ENCODE assay signal across 31 cellular contexts in the genomic region with DNA sequence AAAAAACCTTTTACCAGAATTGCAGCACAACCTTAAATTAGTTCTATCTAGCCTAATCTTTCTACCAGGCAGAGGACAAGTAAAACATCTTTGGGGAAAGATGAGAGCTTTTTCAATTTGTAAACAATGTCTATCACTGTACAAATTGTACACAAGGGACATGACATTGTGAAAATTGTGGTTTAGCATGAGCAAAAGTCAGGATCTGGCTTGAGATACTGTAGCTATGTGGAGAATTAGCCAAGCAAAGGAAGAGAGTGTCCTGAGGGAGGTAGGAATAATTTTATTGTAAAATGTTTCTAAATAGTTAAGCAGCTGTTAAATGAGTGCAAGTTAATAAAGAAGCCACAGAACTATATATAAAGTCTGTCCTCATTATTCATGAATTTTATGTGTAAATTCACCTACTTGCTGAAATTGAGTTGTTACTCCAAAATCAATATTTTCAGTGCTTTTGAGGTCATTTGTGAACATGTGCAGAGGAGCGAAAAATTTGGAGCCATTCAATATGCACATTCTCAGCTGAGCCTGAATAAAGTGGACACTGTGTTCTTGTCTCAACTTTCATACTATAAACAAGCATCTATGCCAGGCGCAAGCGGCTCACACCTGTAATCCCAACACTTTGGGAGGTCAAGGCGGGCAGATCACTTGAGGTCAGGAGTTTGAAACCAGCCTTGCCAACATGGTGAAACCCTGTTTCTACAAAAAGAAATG. TPM values are rescaled to one million over a fixed set of nuclear protein-coding genes. Genes with fewer than 3 reads are reported as not detected.
"Had no signal": no experiment of that assay in that cellular context is flagged by ENCODE, and none has a peak within 500 bp of the region (broad histone marks: within the 10 kb centered on the region; RNA-seq: fewer than 3 reads in every experiment).

No MANE protein-coding gene starts in this region.

- H3K4me1 ChIP-seq: gastroesophageal sphincter, heart left ventricle, left ventricle myocardium inferior, lower lobe of right lung, pancreas, spleen, suprapubic skin, thyroid gland, vagina had no signal

- H3K27me3 ChIP-seq: dorsolateral prefrontal cortex, gastroesophageal sphincter, heart left ventricle, hepatocyte, neutrophil, spleen, suprapubic skin, thyroid gland, vagina had no signal

- H3K4me3 ChIP-seq: dorsolateral prefrontal cortex, gastroesophageal sphincter, heart left ventricle, hepatocyte, left ventricle myocardium inferior, lower lobe of right lung, pancreas, skin epidermis, spleen, suprapubic skin, thyroid gland, vagina had no signal

- H3K9me3 ChIP-seq: lower lobe of right lung, neutrophil, pancreas, thyroid gland had no signal

- H3K27ac ChIP-seq: gastroesophageal sphincter, heart left ventricle, hepatocyte, left ventricle myocardium inferior, lower lobe of right lung, neutrophil, pancreas, skin epidermis, spleen, suprapubic skin, thyroid gland, vagina had no signal

- H3K36me3 ChIP-seq: gastroesophageal sphincter, heart left ventricle, left ventricle myocardium inferior, lower lobe of right lung, neutrophil, pancreas, spleen, suprapubic skin, thyroid gland, vagina had no signal

- DNase-seq: cerebellar nuclear complex; dorsolateral prefrontal cortex; effector CD4-positive, alpha-beta T cell; foreskin fibroblast; heart left ventricle; left colon; left ventricle myocardium inferior; lower lobe of right lung; naive B cell; pancreas; spleen; stimulated activated CD4-positive, alpha-beta T cell treated with anti-CD3 and anti-CD28 coated beads, Interleukin-4, amount 100 ng/mL, for 4 hours; stimulated activated naive CD8-positive, alpha-beta T cell treated with anti-CD3 and anti-CD28 coated beads, Interleukin-15, Interleukin-2, amounts not matched to agents 100 U/mL and 50 U/mL, for 24 hours; thyroid gland; trophoblast cell had no signal

- ATAC-seq: gastroesophageal sphincter; heart left ventricle; left colon; lower lobe of right lung; natural killer cell treated with Interleukin-12 subunit alpha and Interleukin-12 subunit beta and Interleukin-15 and Interleukin-18, amount 100 ng/mL, for 72 hours; pancreas; stimulated activated memory B cell treated with anti-CD40 and anti-IgM and Interleukin-4, amounts not matched to agents 10 μg/mL and 1 μg/mL and 100 μg/mL, for 72 hours; stimulated activated naive CD8-positive, alpha-beta T cell treated with anti-CD3 and anti-CD28 coated beads, Interleukin-15, Interleukin-2, amounts not matched to agents 100 U/mL and 50 U/mL, for 24 hours had no signal

RNA-seq across cellular contexts. Expression of gene POM121L12, which starts 42.8 kb away (rescaled TPM):
- total RNA-seq: dorsolateral prefrontal cortex; gastroesophageal sphincter; heart left ventricle; hepatocyte; kidney epithelial cell; left colon; left ventricle myocardium inferior; lower lobe of right lung; mononuclear cell; natural killer cell treated with Interleukin-12 subunit alpha and Interleukin-12 subunit beta and Interleukin-15 and Interleukin-18, amount 100 ng/mL, for 72 hours; neural crest cell; omental fat pad; pancreas; posterior vena cava; pulmonary artery endothelial cell; spleen; suprapubic skin; thyroid gland; ureter; vagina had no signal
- polyA plus RNA-seq: esophagus, heart left ventricle, hepatocyte, pancreas, spleen had no signal
